ENCODE assay signal across 18 cellular contexts in the genomic region with DNA sequence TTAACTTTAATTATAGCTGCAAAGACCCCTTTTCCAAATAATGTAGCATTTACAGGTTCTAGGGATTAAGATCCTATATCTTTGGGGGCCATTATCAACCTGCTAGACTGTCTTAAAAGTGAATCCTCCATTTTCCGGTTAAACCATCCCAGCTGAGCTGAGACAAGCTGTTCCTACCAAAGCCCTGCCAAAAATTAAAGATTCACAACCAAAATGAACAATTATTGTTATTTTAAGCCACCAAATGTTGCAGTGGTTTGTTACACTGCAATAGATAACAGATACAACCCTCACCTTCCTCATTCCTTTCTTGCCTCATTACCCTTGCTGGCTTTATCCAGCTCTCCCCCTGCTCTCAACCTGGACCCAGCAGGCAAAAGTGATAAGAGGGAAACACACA.
"Had no signal": no experiment of that assay in that cellular context is flagged by ENCODE, and none has a peak within 500 bp of the region (broad histone marks: within the 10 kb centered on the region; RNA-seq: fewer than 3 reads in every experiment).

No MANE protein-coding gene starts in this region.

- H3K36me3 ChIP-seq: esophagus muscularis mucosa, gastroesophageal sphincter, heart right ventricle, left lung, lower lobe of right lung had no signal

- H3K4me1 ChIP-seq: esophagus muscularis mucosa, foreskin keratinocyte, gastroesophageal sphincter, heart right ventricle, left lung, lower lobe of right lung had no signal

- H3K4me1 Mint-ChIP-seq: naive thymus-derived CD4-positive, alpha-beta T cell; natural killer cell had no signal

- H3K4me3 Mint-ChIP-seq: naive thymus-derived CD4-positive, alpha-beta T cell; natural killer cell had no signal

- H3K9me3 ChIP-seq: esophagus muscularis mucosa, gastroesophageal sphincter, heart right ventricle, left lung, lower lobe of right lung had no signal

- ATAC-seq: foreskin keratinocyte; gastroesophageal sphincter; heart right ventricle; left cardiac atrium; left lung; left ventricle myocardium superior; lower lobe of right lung; naive thymus-derived CD4-positive, alpha-beta T cell; natural killer cell had no signal

- DNase-seq: dermis blood vessel endothelial cell; effector CD4-positive, alpha-beta T cell; effector memory CD4-positive, alpha-beta T cell; foreskin keratinocyte; heart right ventricle; hippocampal formation; left cardiac atrium; left lung; left ventricle myocardium superior; lower lobe of right lung; mesenchymal stem cell; midbrain; naive thymus-derived CD4-positive, alpha-beta T cell; natural killer cell had no signal

- H3K36me3 Mint-ChIP-seq: naive thymus-derived CD4-positive, alpha-beta T cell; natural killer cell had no signal

- H3K27me3 ChIP-seq: dorsolateral prefrontal cortex, esophagus muscularis mucosa, foreskin keratinocyte, gastroesophageal sphincter, heart right ventricle, left lung had no signal

- H3K27ac ChIP-seq: coronary artery, dorsolateral prefrontal cortex, esophagus muscularis mucosa, foreskin keratinocyte, gastroesophageal sphincter, heart right ventricle, left lung, lower lobe of right lung had no signal

- H3K27ac Mint-ChIP-seq: naive thymus-derived CD4-positive, alpha-beta T cell; natural killer cell had no signal

- H3K4me3 ChIP-seq: coronary artery, dorsolateral prefrontal cortex, esophagus muscularis mucosa, gastroesophageal sphincter, heart right ventricle, left lung, lower lobe of right lung had no signal
